ENCODE assay signal across 12 cellular contexts in genomic region chr5:172904312-172904642, GRCh38. TPM values are rescaled to one million over a fixed set of nuclear protein-coding genes. Genes with fewer than 3 reads are reported as not detected.
A peak's percentile ranks its signal among the peaks of the same experiment; 100 is the strongest.
DNase-seq lines count a peak whose midpoint lies in the region; ATAC-seq, FAIRE-seq and TF ChIP-seq lines count a peak whose summit lies in the region.
"Had no signal": no experiment of that assay in that cellular context is flagged by ENCODE, and none has a peak within 500 bp of the region (broad histone marks: within the 10 kb centered on the region; RNA-seq: fewer than 3 reads in every experiment).

No MANE protein-coding gene starts in this region.

- in situ Hi-C loops in ACHN (cut with HindIII; ENCODE audit: low pct_ligation_motif_present, low pct_unique_long_range_greater_than_20kb, low sequenced_read_pairs): no loop called here

- H3K27me3 ChIP-seq in body of pancreas (no peaks in the 10 kb centered on the region), keratinocyte (ENCODE audit: control insufficient read depth, extremely low read depth, insufficient read depth, low read length) (no peaks in the 10 kb centered on the region)
- H3K27me3 ChIP-seq: SJCRH30 had no signal

- no peak for ATAC-seq in body of pancreas

- 46 to 75% methylated on average over 3 to 4 of the region's 4 CpGs for WGBS in body of pancreas, 2 donors

- H3K9ac ChIP-seq in keratinocyte (ENCODE audit: control insufficient read depth, extremely low read depth, insufficient read depth, low read length): peak overlapping the region; percentile 97

- DNase-seq in Calu3: no peak
- no peak for DNase-seq in body of pancreas
- no peak for DNase-seq in keratinocyte (ENCODE audit: low read depth, low spot score)
- DNase-seq in NCI-H526 (lab: John Stamatoyannopoulos, UW): no peak
- DNase-seq in GM19239 (ENCODE audit: insufficient read length, low spot score): no peak
- no peak for DNase-seq in HPDE6-E6E7 (ENCODE audit: extremely low spot score)
- no peak for DNase-seq in ACHN
- DNase-seq: NCI-H1930; stimulated activated CD4-positive, alpha-beta T cell treated with anti-CD3 and anti-CD28 coated beads, Interleukin-2, amount 100 ng/mL, for 24 hours had no signal

- peaks cover 71% of the 10 kb centered on the region for H3K4me1 ChIP-seq in body of pancreas
- H3K4me1 ChIP-seq in keratinocyte (ENCODE audit: control insufficient read depth, extremely low read depth, insufficient read depth, low read length): peaks cover 62% of the 10 kb centered on the region

- H3K36me3 Mint-ChIP-seq in Calu3 (ENCODE audit: insufficient read depth, unreplicated experiment): peaks cover 67% of the 10 kb centered on the region
- H3K36me3 Mint-ChIP-seq: activated naive CD4-positive, alpha-beta T cell treated with anti-CD3 and anti-CD28 coated beads, Interleukin-2, amount 50 U/mL, for 24 hours had no signal

- no peaks in the 10 kb centered on the region for H3K9me3 Mint-ChIP-seq in Calu3 (ENCODE audit: low read depth, unreplicated experiment)
- H3K9me3 Mint-ChIP-seq: activated naive CD4-positive, alpha-beta T cell treated with anti-CD3 and anti-CD28 coated beads, Interleukin-2, amount 50 U/mL, for 24 hours had no signal

- no peaks in the 10 kb centered on the region for H4K20me1 ChIP-seq in keratinocyte (ENCODE audit: control insufficient read depth, extremely low read depth, insufficient read depth, low read length)

- no peaks in the 10 kb centered on the region for H3K27me3 Mint-ChIP-seq in Calu3 (ENCODE audit: unreplicated experiment)
- H3K27me3 Mint-ChIP-seq: activated naive CD4-positive, alpha-beta T cell treated with anti-CD3 and anti-CD28 coated beads, Interleukin-2, amount 50 U/mL, for 24 hours had no signal

- no peaks in the 10 kb centered on the region for H3K9me3 ChIP-seq in body of pancreas
- H3K9me3 ChIP-seq in keratinocyte (ENCODE audit: control insufficient read depth, low read depth, low read length): no peaks in the 10 kb centered on the region
- H3K9me3 ChIP-seq: SJCRH30 had no signal

- no peaks in the 10 kb centered on the region for H3K79me2 ChIP-seq in keratinocyte (ENCODE audit: control insufficient read depth, insufficient read depth, low read length)

- H3K4me2 ChIP-seq in keratinocyte (ENCODE audit: control insufficient read depth, extremely low read depth, insufficient read depth, low read depth, low read length): peak overlapping the region; percentile 66

- no peak for TF ChIP-seq POLR2A in body of pancreas (IDR thresholded peaks at IDR 0.05)

- no peak for TF ChIP-seq CTCF in Calu3 (IDR thresholded peaks at IDR 0.05; ENCODE audit: unreplicated experiment)
- no peak for TF ChIP-seq CTCF in body of pancreas (IDR thresholded peaks at IDR 0.05)
- no peak for TF ChIP-seq CTCF in keratinocyte (optimal IDR thresholded peaks at IDR 0.05 in 1 of 3, IDR thresholded peaks at IDR 0.05 in 1 of 3, conservative IDR thresholded peaks at IDR 0.05 in 1 of 3; ENCODE audit: extremely low read depth in 1 of 3, insufficient read depth in 2 of 3, low read length in 3 of 3)

- no peaks in the 10 kb centered on the region for H3K36me3 ChIP-seq in body of pancreas (replicated peaks in 1 of 2; ENCODE audit: insufficient read depth in 1 of 2, low read depth in 2 of 2)
- peaks cover 5 to 12% of the 10 kb centered on the region in 2 experiments for H3K36me3 ChIP-seq in keratinocyte (ENCODE audit: control insufficient read depth in 2 of 2, extremely low read depth in 1 of 2, insufficient read depth in 2 of 2, low read length in 2 of 2)
- H3K36me3 ChIP-seq: SJCRH30 had no signal

- CTCF ChIA-PET in Calu3 (lab: Charles Lee): interaction anchor here (0.6 to 3.4 kb wide), 12 partner anchors 28 to 197 kb away, joined by 3 to 19 read pairs (median 4); partner anchors contain the start of gene DUSP1

- peak overlapping the region; percentile 98 for H3K27ac Mint-ChIP-seq in Calu3 (ENCODE audit: unreplicated experiment)
- H3K27ac Mint-ChIP-seq: activated naive CD4-positive, alpha-beta T cell treated with anti-CD3 and anti-CD28 coated beads, Interleukin-2, amount 50 U/mL, for 24 hours had no signal

- no peak overlapping the region for H2AFZ ChIP-seq in keratinocyte (ENCODE audit: control insufficient read depth, low read length)

- H3K4me3 ChIP-seq in body of pancreas (no peak overlapping the region), keratinocyte (ENCODE audit: control insufficient read depth in 2 of 3, extremely low read depth in 1 of 3, insufficient read depth in 2 of 3, low read depth in 1 of 3, low read length in 3 of 3) (peak overlapping the region in 1 of 3 experiments; percentile 11), skin epidermis (no peak overlapping the region)
- H3K4me3 ChIP-seq: SJCRH30 had no signal

- peaks cover 47% of the 10 kb centered on the region for H3K4me1 Mint-ChIP-seq in Calu3 (ENCODE audit: low read depth, unreplicated experiment)
- H3K4me1 Mint-ChIP-seq: activated naive CD4-positive, alpha-beta T cell treated with anti-CD3 and anti-CD28 coated beads, Interleukin-2, amount 50 U/mL, for 24 hours had no signal

- H3K4me3 Mint-ChIP-seq in Calu3 (ENCODE audit: low read depth, unreplicated experiment): peak overlapping the region; percentile 43
- H3K4me3 Mint-ChIP-seq: activated naive CD4-positive, alpha-beta T cell treated with anti-CD3 and anti-CD28 coated beads, Interleukin-2, amount 50 U/mL, for 24 hours had no signal

- H3K27ac ChIP-seq in body of pancreas: peak overlapping the region; percentile 98 to 100 (median 99)
- peak overlapping the region; percentile 100 for H3K27ac ChIP-seq in keratinocyte (ENCODE audit: control insufficient read depth, insufficient read depth, low read length)
- H3K27ac ChIP-seq in skin epidermis: peak overlapping the region; percentile 7 to 91 (median 82)
- H3K27ac ChIP-seq: SJCRH30 had no signal

- no peak for FAIRE-seq in keratinocyte (lab: Jason Lieb, UNC)
- FAIRE-seq in GM19239 (lab: Jason Lieb, UNC): no peak

- TSS peak; percentile 78 for BruUV-seq in Calu3 (replicated peaks; lab: Mats Ljungman, UMichigan)

- intact Hi-C loops in Calu3 (cut with micrococcal nuclease; ENCODE audit: unreplicated experiment) (loop anchor here (5.0 to 10.0 kb wide), 2 partner anchors 69 to 172 kb away; partner anchors contain the start of gene ERGIC1), body of pancreas (cut with DNase I) (no loop called here)

- H3K9me1 ChIP-seq in keratinocyte (ENCODE audit: control insufficient read depth, extremely low read depth, insufficient read depth, low read length): no peaks in the 10 kb centered on the region

- dilution Hi-C loops in keratinocyte (cut with MboI; ENCODE audit: extremely low pct_ligation_motif_present, low sequenced_read_pairs): no loop called here

RNA-seq across cellular contexts. Expression of gene RPL26L1, which starts 54.9 kb away (rescaled TPM):
- total RNA-seq in Calu3 (2022) (59.4 and 62.7 TPM in 2 replicates), body of pancreas (10 to 100 TPM in 1 of 2 donors, 1 to 10 TPM in 1; 7.3 to 11.4 TPM)
- 89.8 to 111 TPM (median 102 TPM) in 3 replicates for polyA plus RNA-seq in keratinocyte
- 79.6 TPM for polyA plus RNA-seq in keratinocyte (2011; ENCODE audit: low read depth)
- 92.1 and 108 TPM in 2 replicates for polyA plus RNA-seq in keratinocyte (2011; cell fraction: cytosol; rRNA removed)
- polyA plus RNA-seq in keratinocyte (2011; cell fraction: nucleus; rRNA removed): 40.1 and 47.0 TPM in 2 replicates
- 71.7 and 90.1 TPM in 2 replicates for polyA plus RNA-seq in keratinocyte (2012; ENCODE audit: low replicate concordance)
- 19.7 to 55.3 TPM (median 50.3 TPM) in 3 replicates for polyA minus RNA-seq in keratinocyte
- polyA minus RNA-seq in keratinocyte (2011; cell fraction: cytosol; rRNA and poly(A)+ RNA removed): 13.2 TPM
- 7.3 and 8.3 TPM in 2 replicates for polyA minus RNA-seq in keratinocyte (2011; cell fraction: nucleus; rRNA and poly(A)+ RNA removed)
